22 cellular contexts compared by ENCODE assay signal in the genomic region with DNA sequence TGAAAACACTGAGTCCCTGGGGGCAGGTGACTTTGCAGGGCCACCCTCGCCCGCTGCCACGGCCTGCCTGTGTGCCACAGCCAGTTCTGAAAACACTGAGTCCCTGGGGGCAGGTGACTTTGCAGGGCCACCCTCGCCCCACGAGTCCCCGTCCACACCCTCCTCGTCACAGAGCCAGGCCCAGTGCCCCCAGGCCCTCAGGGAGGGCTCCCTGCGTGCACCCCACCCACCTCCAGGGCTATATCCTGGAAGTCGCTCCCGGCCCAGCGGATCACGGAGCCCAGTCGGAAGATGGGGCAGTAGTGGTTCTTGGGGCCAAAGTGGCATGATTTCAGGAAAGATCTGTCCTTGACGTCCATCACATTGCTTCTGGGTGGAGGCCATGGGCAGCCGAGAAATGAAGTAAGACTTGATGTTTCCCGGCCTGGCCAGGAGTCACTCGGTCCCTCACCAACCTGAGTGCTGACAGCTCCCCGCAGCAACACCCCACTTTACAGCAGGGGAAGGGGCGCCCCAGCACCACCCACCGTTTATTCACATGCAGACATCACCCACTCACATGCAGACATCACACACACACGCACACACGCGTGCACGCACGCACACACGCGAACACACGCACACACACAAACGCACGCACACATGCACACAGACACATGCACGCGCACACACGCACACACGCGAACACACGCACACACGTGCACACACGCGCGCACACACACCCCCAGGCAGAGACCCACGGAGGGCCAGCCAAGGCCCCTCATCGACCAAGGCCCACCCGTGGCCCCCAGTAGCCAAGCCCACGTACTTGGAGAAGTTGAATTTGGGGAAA. TPM values are rescaled to one million over a fixed set of nuclear protein-coding genes. Genes with fewer than 3 reads are reported as not detected.
A peak's percentile ranks its signal among the peaks of the same experiment; 100 is the strongest.
DNase-seq lines count a peak whose midpoint lies in the region; TF ChIP-seq lines count a peak whose summit lies in the region.
"Had no signal": no experiment of that assay in that cellular context is flagged by ENCODE, and none has a peak within 500 bp of the region (broad histone marks: within the 10 kb centered on the region; RNA-seq: fewer than 3 reads in every experiment).

No MANE protein-coding gene starts in this region.

- H4K20me1 ChIP-seq in BLaER1 treated with 17β-estradiol and CSF1 and Interleukin-3, amounts not matched to agents 10 nM and 100 nM = peaks cover 0 to 30% (median 3%) of the 10 kb centered on the region in 11 experiments; a peak in 10 of 22 replicates
- H4K20me1 ChIP-seq in H9 (ENCODE audit: control insufficient read depth, insufficient read depth, insufficient read length) = peaks cover 3% of the 10 kb centered on the region
- H4K20me1 ChIP-seq in neural progenitor cell (ENCODE audit: low read depth) = peaks cover 1% of the 10 kb centered on the region

- H3K4me3 ChIP-seq in BLaER1 treated with 17β-estradiol and CSF1 and Interleukin-3, amounts not matched to agents 10 nM and 100 nM = no peak overlapping the region
- H3K4me3 ChIP-seq in endodermal cell (ENCODE audit: low read length) (no peak overlapping the region), neural progenitor cell (no peak overlapping the region), MG63 (no peak overlapping the region)
- H3K4me3 ChIP-seq: SK-N-MC had no signal

- H3K4me2 ChIP-seq in BLaER1 treated with 17β-estradiol and CSF1 and Interleukin-3, amounts not matched to agents 10 nM and 100 nM = peak overlapping the region in 8 of 11 experiments; percentile 2 to 83 (median 74); a peak in 12 of 22 replicates
- no peak overlapping the region for H3K4me2 ChIP-seq in H9 (ENCODE audit: insufficient read depth, insufficient read length, low read length)
- no peak overlapping the region for H3K4me2 ChIP-seq in neural progenitor cell

- no peak overlapping the region for H2BK120ac ChIP-seq in H9 (ENCODE audit: low read depth, low read length, poor library complexity, severe bottlenecking)

- DNase-seq in H9 (no peak), endodermal cell (peak; percentile 51), neural progenitor cell (ENCODE audit: low spot score) (no peak), SK-N-DZ (ENCODE audit: low spot score) (no peak), NCI-H187 treated with DMSO at 0.1 percent for 48 hours (lab: John Stamatoyannopoulos, UW) (no peak), MG63 (no peak), NCI-H748 treated with DMSO at 0.1 percent for 48 hours (lab: John Stamatoyannopoulos, UW) (no peak)
- DNase-seq: activated CD4-positive, alpha-beta T cell treated with anti-CD3 and anti-CD28 coated beads for 48 hours; central memory CD4-positive, alpha-beta T cell; dermis blood vessel endothelial cell; head of caudate nucleus; mammary epithelial cell; NCI-H1436; NCI-H510A; stimulated activated CD4-positive, alpha-beta T cell treated with anti-CD3 and anti-CD28 coated beads, Interleukin-4, amount 100 ng/mL, for 24 hours; stimulated activated naive CD8-positive, alpha-beta T cell treated with anti-CD3 and anti-CD28 coated beads, Interleukin-15, Interleukin-2, amounts not matched to agents 100 U/mL and 50 U/mL, for 24 hours had no signal

- H3K27ac Mint-ChIP-seq in H9 = peak overlapping the region in 2 of 3 experiments; percentile 20 to 40; a peak in 2 of 7 replicates
- H3K27ac Mint-ChIP-seq in endodermal cell = no peak overlapping the region
- peak overlapping the region; percentile 79 for H3K27ac Mint-ChIP-seq in neural progenitor cell
- H3K27ac Mint-ChIP-seq: activated naive CD8-positive, alpha-beta T cell; activated T-helper 17 cell treated with anti-CD3 and anti-CD28 coated beads, Interleukin-2, amount 50 U/mL, for 72 hours; T-helper 1 cell treated with Interleukin-12 subunit alpha and Interleukin-12 subunit beta and Interleukin-4 antibody, amounts not matched to agents 30 μg/mL and 1 μg/mL, for 36 hours had no signal

- H3K4me1 ChIP-seq in BLaER1 treated with 17β-estradiol and CSF1 and Interleukin-3, amounts not matched to agents 10 nM and 100 nM = peaks cover 14 to 71% (median 57%) of the 10 kb centered on the region in 10 experiments
- no peaks in the 10 kb centered on the region for H3K4me1 ChIP-seq in H9 (ENCODE audit: insufficient read depth, low read length)
- H3K4me1 ChIP-seq in endodermal cell (ENCODE audit: control insufficient read depth, insufficient read depth, low read length) = no peaks in the 10 kb centered on the region
- H3K4me1 ChIP-seq in neural progenitor cell = peaks cover 8% of the 10 kb centered on the region

- H3K23ac ChIP-seq in H9 (ENCODE audit: insufficient read length, low read depth, low read length) = no peak overlapping the region

- H3T11ph ChIP-seq in H9 (ENCODE audit: low read length) = no peak overlapping the region

- H3K27me3 Mint-ChIP-seq in H9 (ENCODE audit: low read depth) = peaks cover 5% of the 10 kb centered on the region
- peaks cover 13% of the 10 kb centered on the region for H3K27me3 Mint-ChIP-seq in endodermal cell (ENCODE audit: insufficient read depth)
- peaks cover 14% of the 10 kb centered on the region for H3K27me3 Mint-ChIP-seq in neural progenitor cell (ENCODE audit: insufficient read depth, low read depth)
- H3K27me3 Mint-ChIP-seq: activated naive CD8-positive, alpha-beta T cell; activated T-helper 17 cell treated with anti-CD3 and anti-CD28 coated beads, Interleukin-2, amount 50 U/mL, for 72 hours had no signal

- no peak overlapping the region for H3K4ac ChIP-seq in H9 (ENCODE audit: low read depth, low read length)

- H3K79me2 ChIP-seq in H9 (ENCODE audit: insufficient read depth, low read length) (no peaks in the 10 kb centered on the region), neural progenitor cell (ENCODE audit: low read depth) (no peaks in the 10 kb centered on the region)

- no peak overlapping the region for H4K8ac ChIP-seq in H9 (replicated peaks; ENCODE audit: insufficient read length, low read depth, low read length)

- H2AFZ ChIP-seq in H9 (ENCODE audit: low read length) (no peak overlapping the region), neural progenitor cell (replicated peaks) (no peak overlapping the region)

- H3K36me3 Mint-ChIP-seq in H9 (ENCODE audit: insufficient read depth in 1 of 3, low read depth in 3 of 3) (peaks cover 0 to 4% (median 0%) of the 10 kb centered on the region in 3 experiments; a peak in 1 of 7 replicates), endodermal cell (ENCODE audit: low read depth) (no peaks in the 10 kb centered on the region), neural progenitor cell (no peaks in the 10 kb centered on the region)

- no peaks in the 10 kb centered on the region for H3K9me3 ChIP-seq in BLaER1 treated with 17β-estradiol and CSF1 and Interleukin-3, amounts not matched to agents 10 nM and 100 nM (replicated peaks in 1 of 11)
- H3K9me3 ChIP-seq in H9 (ENCODE audit: control insufficient read depth, low read depth, low read length) = no peaks in the 10 kb centered on the region
- H3K9me3 ChIP-seq in endodermal cell (ENCODE audit: control insufficient read depth, low read length) = no peaks in the 10 kb centered on the region
- no peaks in the 10 kb centered on the region for H3K9me3 ChIP-seq in neural progenitor cell (ENCODE audit: low read depth)
- H3K9me3 ChIP-seq in MG63 = no peaks in the 10 kb centered on the region

- no peak overlapping the region for H2BK5ac ChIP-seq in H9 (ENCODE audit: insufficient read length, low read length)

- no peak overlapping the region for H3K56ac ChIP-seq in H9 (ENCODE audit: insufficient read length, low read depth, low read length)

- no peak overlapping the region for H2AK5ac ChIP-seq in H9 (ENCODE audit: insufficient read length, low read length)

- peaks cover 0 to 13% (median 0%) of the 10 kb centered on the region in 11 experiments; a peak in 2 of 22 replicates for H3K36me3 ChIP-seq in BLaER1 treated with 17β-estradiol and CSF1 and Interleukin-3, amounts not matched to agents 10 nM and 100 nM
- H3K36me3 ChIP-seq in endodermal cell (ENCODE audit: control insufficient read depth, insufficient read depth, low read length) = no peaks in the 10 kb centered on the region
- no peaks in the 10 kb centered on the region for H3K36me3 ChIP-seq in neural progenitor cell
- H3K36me3 ChIP-seq in MG63 = no peaks in the 10 kb centered on the region

- H4K5ac ChIP-seq in H9 (ENCODE audit: insufficient read length, low read depth, low read length) = no peak overlapping the region

- H2BK12ac ChIP-seq in H9 (ENCODE audit: insufficient read length, low read depth, low read length) = no peak overlapping the region

- no peak overlapping the region for H3K18ac ChIP-seq in H9 (ENCODE audit: insufficient read length, low read depth, low read length)

- H3K27ac ChIP-seq in BLaER1 treated with 17β-estradiol and CSF1 and Interleukin-3, amounts not matched to agents 10 nM and 100 nM = no peak overlapping the region
- no peak overlapping the region for H3K27ac ChIP-seq in H9 (ENCODE audit: insufficient read length, low read depth, low read length)
- H3K27ac ChIP-seq in endodermal cell (ENCODE audit: low read depth, low read length) = no peak overlapping the region
- H3K27ac ChIP-seq in neural progenitor cell = no peak overlapping the region

- no peak overlapping the region for H3K9ac ChIP-seq in BLaER1 treated with 17β-estradiol and CSF1 and Interleukin-3, amounts not matched to agents 10 nM and 100 nM
- H3K9ac ChIP-seq in H9 (ENCODE audit: extremely low read depth, insufficient read length, low read length) = no peak overlapping the region
- no peak overlapping the region for H3K9ac ChIP-seq in endodermal cell (ENCODE audit: extremely low read depth, low read length, poor library complexity, severe bottlenecking)
- no peak overlapping the region for H3K9ac ChIP-seq in neural progenitor cell

- H3K9me3 Mint-ChIP-seq in H9 = no peaks in the 10 kb centered on the region; a peak in 2 of 5 replicates
- H3K9me3 Mint-ChIP-seq in endodermal cell = no peaks in the 10 kb centered on the region
- H3K9me3 Mint-ChIP-seq in neural progenitor cell = no peaks in the 10 kb centered on the region
- H3K9me3 Mint-ChIP-seq: activated T-helper 17 cell treated with anti-CD3 and anti-CD28 coated beads, Interleukin-2, amount 50 U/mL, for 72 hours; T-helper 1 cell treated with Interleukin-12 subunit alpha and Interleukin-12 subunit beta and Interleukin-4 antibody, amounts not matched to agents 30 μg/mL and 1 μg/mL, for 36 hours had no signal

- TF ChIP-seq CTCF in H9 (conservative IDR thresholded peaks at IDR 0.05) (no peak), endodermal cell (conservative IDR thresholded peaks at IDR 0.05) (no peak), neural progenitor cell (IDR thresholded peaks at IDR 0.05) (no peak)

- H3K4me1 Mint-ChIP-seq in H9 (peaks cover 1 to 19% of the 10 kb centered on the region in 2 experiments), endodermal cell (no peaks in the 10 kb centered on the region), neural progenitor cell (peaks cover 8% of the 10 kb centered on the region)

- peak overlapping the region in 1 of 2 experiments; percentile 43; a peak in 1 of 5 replicates for H3K4me3 Mint-ChIP-seq in H9
- H3K4me3 Mint-ChIP-seq in endodermal cell = no peak overlapping the region
- peak overlapping the region; percentile 66 for H3K4me3 Mint-ChIP-seq in neural progenitor cell
- H3K4me3 Mint-ChIP-seq: activated naive CD8-positive, alpha-beta T cell; activated T-helper 17 cell treated with anti-CD3 and anti-CD28 coated beads, Interleukin-2, amount 50 U/mL, for 72 hours; CD14-positive monocyte; T-helper 1 cell treated with Interleukin-12 subunit alpha and Interleukin-12 subunit beta and Interleukin-4 antibody, amounts not matched to agents 30 μg/mL and 1 μg/mL, for 36 hours had no signal

- H3K23me2 ChIP-seq in H9 (ENCODE audit: insufficient read length, low read depth, low read length, poor library complexity, severe bottlenecking) = no peaks in the 10 kb centered on the region

- H2BK15ac ChIP-seq in H9 (ENCODE audit: low read depth, low read length) = no peak overlapping the region

- H3K14ac ChIP-seq in H9 (ENCODE audit: insufficient read depth, low read length) = no peak overlapping the region

- H3K79me1 ChIP-seq in H9 (ENCODE audit: insufficient read depth, low read depth, low read length, poor library complexity, severe bottlenecking) = no peaks in the 10 kb centered on the region

- peaks cover 6% of the 10 kb centered on the region for H3F3A ChIP-seq in neural progenitor cell (ENCODE audit: low read depth)

- WGBS in H9 (ENCODE audit: extremely low coverage, insufficient read length, low lambda C conversion rate) = 100% methylated on average over 7 of the region's 44 CpGs
- WGBS in endodermal cell (ENCODE audit: insufficient coverage in 1 of 2, insufficient read length in 1 of 2), 2 experiments = 96% methylated on average over 35 to 42 of the region's 44 CpGs

- no peak overlapping the region for H4K91ac ChIP-seq in H9 (ENCODE audit: insufficient read length, low read depth, low read length)

- H2BK20ac ChIP-seq in H9 (ENCODE audit: low read depth, low read length, poor library complexity, severe bottlenecking) = no peak overlapping the region

- H3K27me3 ChIP-seq in BLaER1 treated with 17β-estradiol and CSF1 and Interleukin-3, amounts not matched to agents 10 nM and 100 nM = peaks cover 0 to 19% (median 0%) of the 10 kb centered on the region in 11 experiments; a peak in 5 of 22 replicates
- H3K27me3 ChIP-seq in H9 (ENCODE audit: insufficient read depth, low read length) (no peaks in the 10 kb centered on the region), endodermal cell (ENCODE audit: control insufficient read depth, insufficient read depth, low read length, poor library complexity, severe bottlenecking) (peaks cover 8% of the 10 kb centered on the region), neural progenitor cell (peaks cover 9% of the 10 kb centered on the region), MG63 (no peaks in the 10 kb centered on the region)

RNA-seq across cellular contexts. Expression of a gene that starts 6.5 kb away (rescaled TPM):
- total RNA-seq in H9 (2021) (4.2 and 4.7 TPM in 2 replicates), endodermal cell (under 1 TPM; 0.46 to 0.57 TPM), neural progenitor cell (ENCODE audit: low replicate concordance) (0.68 TPM in 1 of 2 replicates, not detected in the other)
- 0.36 TPM for polyA plus RNA-seq in endodermal cell (2013, experiment 1 of 2)
- polyA plus RNA-seq in endodermal cell (2013, experiment 2 of 2) = 0.46 TPM
- polyA plus RNA-seq in SK-N-DZ (2014; cell fraction: cytosol; rRNA removed) = 7.1 and 12.2 TPM in 2 replicates
- 14.6 and 15.2 TPM in 2 replicates for polyA plus RNA-seq in SK-N-DZ (2014; cell fraction: nucleus; rRNA removed)
- 12.0 and 12.3 TPM in 2 replicates for total RNA-seq in MG63 (2014; rRNA removed; shearing (Covaris generic); ENCODE audit: low replicate concordance)

RNA-seq across cellular contexts. Expression of a gene that starts 20.9 kb away (rescaled TPM):
- total RNA-seq in H9 (2021) (70.7 and 72.2 TPM in 2 replicates), endodermal cell (10 to 100 TPM; 59.4 to 69.5 TPM), neural progenitor cell (ENCODE audit: low replicate concordance) (20.0 and 53.1 TPM in 2 replicates)
- 77.3 TPM for polyA plus RNA-seq in endodermal cell (2013, experiment 1 of 2)
- polyA plus RNA-seq in endodermal cell (2013, experiment 2 of 2) = 68.2 TPM
- 52.3 and 64.4 TPM in 2 replicates for polyA plus RNA-seq in SK-N-DZ (2014; cell fraction: cytosol; rRNA removed)
- 29.8 and 34.7 TPM in 2 replicates for polyA plus RNA-seq in SK-N-DZ (2014; cell fraction: nucleus; rRNA removed)
- 2.4 and 23.4 TPM in 2 replicates for total RNA-seq in MG63 (2014; rRNA removed; shearing (Covaris generic); ENCODE audit: low replicate concordance)

RNA-seq across cellular contexts. Expression of a gene that starts 21.1 kb away (rescaled TPM):
- total RNA-seq in H9 (2021) = 76.3 and 79.2 TPM in 2 replicates
- 10 to 100 TPM; 69.6 to 86.8 TPM for total RNA-seq in endodermal cell
- 68.5 TPM for polyA plus RNA-seq in endodermal cell (2013, experiment 1 of 2)
- polyA plus RNA-seq in endodermal cell (2013, experiment 2 of 2) = 73.9 TPM
- 27.3 and 56.7 TPM in 2 replicates for total RNA-seq in neural progenitor cell (ENCODE audit: low replicate concordance)
- polyA plus RNA-seq in SK-N-DZ (2014; cell fraction: cytosol; rRNA removed) = 45.7 and 61.2 TPM in 2 replicates
- polyA plus RNA-seq in SK-N-DZ (2014; cell fraction: nucleus; rRNA removed) = 27.5 and 33.3 TPM in 2 replicates
- 63.4 and 127 TPM in 2 replicates for total RNA-seq in MG63 (2014; rRNA removed; shearing (Covaris generic); ENCODE audit: low replicate concordance)

RNA-seq across cellular contexts. Expression of a gene that starts 34.2 kb away (rescaled TPM):
- 26.6 and 26.7 TPM in 2 replicates for total RNA-seq in H9 (2021)
- 10 to 100 TPM; 14.7 to 24.6 TPM for total RNA-seq in endodermal cell
- 11.6 TPM for polyA plus RNA-seq in endodermal cell (2013, experiment 1 of 2)
- polyA plus RNA-seq in endodermal cell (2013, experiment 2 of 2) = 11.9 TPM
- total RNA-seq in neural progenitor cell (ENCODE audit: low replicate concordance) = 14.8 and 21.2 TPM in 2 replicates
- 15.4 and 20.0 TPM in 2 replicates for polyA plus RNA-seq in SK-N-DZ (2014; cell fraction: cytosol; rRNA removed)
- polyA plus RNA-seq in SK-N-DZ (2014; cell fraction: nucleus; rRNA removed) = 5.6 TPM in 2 replicates
- 6.9 and 13.0 TPM in 2 replicates for total RNA-seq in MG63 (2014; rRNA removed; shearing (Covaris generic); ENCODE audit: low replicate concordance)
- polyA plus RNA-seq: CD14-positive monocyte had no signal

RNA-seq across cellular contexts. Expression of a gene that starts 52.9 kb away (rescaled TPM):
- total RNA-seq in H9 (2021) = 12.4 and 12.8 TPM in 2 replicates
- total RNA-seq in endodermal cell = 10 to 100 TPM; 17.2 to 18.8 TPM
- polyA plus RNA-seq in endodermal cell (2013, experiment 1 of 2) = 16.9 TPM
- 14.1 TPM for polyA plus RNA-seq in endodermal cell (2013, experiment 2 of 2)
- 9.4 and 9.9 TPM in 2 replicates for total RNA-seq in neural progenitor cell (ENCODE audit: low replicate concordance)
- polyA plus RNA-seq in SK-N-DZ (2014; cell fraction: cytosol; rRNA removed) = 38.1 and 38.3 TPM in 2 replicates
- polyA plus RNA-seq in SK-N-DZ (2014; cell fraction: nucleus; rRNA removed) = 61.2 and 68.7 TPM in 2 replicates
- 1.1 and 2.2 TPM in 2 replicates for total RNA-seq in MG63 (2014; rRNA removed; shearing (Covaris generic); ENCODE audit: low replicate concordance)

Comparison
In these comparisons a context has a peak if more than half of its experiments do, and no peak if none do; other contexts are left out.
1. H3K4me2 ChIP-seq: peak in BLaER1 treated with 17β-estradiol and CSF1 and Interleukin-3, amounts not matched to agents 10 nM and 100 nM (8 of 11); none in H9 (single experiment) and neural progenitor cell (single experiment).